In genomic region chr22:19648419-19648929, GRCh38 we compare ENCODE assay signal across 1 cellular context.
TF ChIP-seq lines count a peak whose summit lies in the region.

No MANE protein-coding gene starts in this region.

TF ChIP-seq in K562, 482 proteins besides CTCF, POLR2A, EP300 and RAD21 (continued from another document and continues in another):
- TF ChIP-seq CREB3 (tag; conservative IDR thresholded peaks at IDR 0.05; ENCODE audit: low read depth) (no peak), SRF (CRISPR knock-in tag; IDR thresholded peaks at IDR 0.05) (no peak), E4F1 (CRISPR knock-in tag; IDR thresholded peaks at IDR 0.05; ENCODE audit: borderline replicate concordance) (no peak), ZNF507 (tag; conservative IDR thresholded peaks at IDR 0.05) (no peak), ZNF253 (CRISPR knock-in tag; conservative IDR thresholded peaks at IDR 0.05) (no peak), ARHGAP35 (IDR thresholded peaks at IDR 0.05; ENCODE audit: partially characterized antibody) (peak; percentile 69), SMAD1 (IDR thresholded peaks at IDR 0.05; ENCODE audit: low read depth, low read length, partially characterized antibody) (no peak), PHF20 (IDR thresholded peaks at IDR 0.05; ENCODE audit: partially characterized antibody) (no peak), ZNF384 (IDR thresholded peaks at IDR 0.05; ENCODE audit: low read depth, low read length) (peak; percentile 26; the same call in 1 of the 2 replicates), E2F5 (CRISPR knock-in tag; IDR thresholded peaks at IDR 0.05) (no peak), GTF2B (IDR thresholded peaks at IDR 0.05; ENCODE audit: extremely low read depth, insufficient read length) (no peak), CHCHD3 (CRISPR knock-in tag; IDR thresholded peaks at IDR 0.05) (no peak), LCOR (CRISPR knock-in tag; IDR thresholded peaks at IDR 0.05) (no peak), U2AF2 (optimal IDR thresholded peaks at IDR 0.05; ENCODE audit: low read depth, low read length) (no peak), STAT6 (CRISPR knock-in tag; IDR thresholded peaks at IDR 0.05) (no peak), ZNF318 (IDR thresholded peaks at IDR 0.05; ENCODE audit: borderline replicate concordance in 1 of 2, low read depth in 1 of 2) (peak in 1 of 2 experiments; percentile 30; a peak in 2 of 4 replicates), BMI1 (IDR thresholded peaks at IDR 0.05; ENCODE audit: low read length) (peak; percentile 16; the same call in 1 of the 2 replicates), CCNT2 (IDR thresholded peaks at IDR 0.05; ENCODE audit: borderline replicate concordance, extremely low read depth, insufficient read length, low read depth, low read length) (no peak), ETV5 (CRISPR knock-in tag; IDR thresholded peaks at IDR 0.05; ENCODE audit: low read depth) (no peak), ZNF124 (CRISPR knock-in tag; IDR thresholded peaks at IDR 0.05) (no peak), IRF2 (CRISPR knock-in tag; IDR thresholded peaks at IDR 0.05) (no peak), KDM5B (IDR thresholded peaks at IDR 0.05; ENCODE audit: insufficient replicate concordance, low read depth, low read length) (no peak), STAT5B (CRISPR knock-in tag; IDR thresholded peaks at IDR 0.05) (no peak), EP400 (IDR thresholded peaks at IDR 0.05) (0 out of 2 replicates have a peak, but pooled peaks have one; percentile 43), ZBTB26 (CRISPR knock-in tag; IDR thresholded peaks at IDR 0.05) (0 out of 2 replicates have a peak, but pooled peaks have one; percentile 67)
- TF ChIP-seq, protein P1, sequence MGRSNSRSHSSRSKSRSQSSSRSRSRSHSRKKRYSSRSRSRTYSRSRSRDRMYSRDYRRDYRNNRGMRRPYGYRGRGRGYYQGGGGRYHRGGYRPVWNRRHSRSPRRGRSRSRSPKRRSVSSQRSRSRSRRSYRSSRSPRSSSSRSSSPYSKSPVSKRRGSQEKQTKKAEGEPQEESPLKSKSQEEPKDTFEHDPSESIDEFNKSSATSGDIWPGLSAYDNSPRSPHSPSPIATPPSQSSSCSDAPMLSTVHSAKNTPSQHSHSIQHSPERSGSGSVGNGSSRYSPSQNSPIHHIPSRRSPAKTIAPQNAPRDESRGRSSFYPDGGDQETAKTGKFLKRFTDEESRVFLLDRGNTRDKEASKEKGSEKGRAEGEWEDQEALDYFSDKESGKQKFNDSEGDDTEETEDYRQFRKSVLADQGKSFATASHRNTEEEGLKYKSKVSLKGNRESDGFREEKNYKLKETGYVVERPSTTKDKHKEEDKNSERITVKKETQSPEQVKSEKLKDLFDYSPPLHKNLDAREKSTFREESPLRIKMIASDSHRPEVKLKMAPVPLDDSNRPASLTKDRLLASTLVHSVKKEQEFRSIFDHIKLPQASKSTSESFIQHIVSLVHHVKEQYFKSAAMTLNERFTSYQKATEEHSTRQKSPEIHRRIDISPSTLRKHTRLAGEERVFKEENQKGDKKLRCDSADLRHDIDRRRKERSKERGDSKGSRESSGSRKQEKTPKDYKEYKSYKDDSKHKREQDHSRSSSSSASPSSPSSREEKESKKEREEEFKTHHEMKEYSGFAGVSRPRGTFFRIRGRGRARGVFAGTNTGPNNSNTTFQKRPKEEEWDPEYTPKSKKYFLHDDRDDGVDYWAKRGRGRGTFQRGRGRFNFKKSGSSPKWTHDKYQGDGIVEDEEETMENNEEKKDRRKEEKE (IDR thresholded peaks at IDR 0.05; ENCODE audit: borderline replicate concordance in 1 of 2, control insufficient read depth in 1 of 2, low read depth in 2 of 2, low read length in 1 of 2): peak in 1 of 2 experiments; percentile 65; a peak in 1 of 4 replicates
- TF ChIP-seq, protein P2, sequence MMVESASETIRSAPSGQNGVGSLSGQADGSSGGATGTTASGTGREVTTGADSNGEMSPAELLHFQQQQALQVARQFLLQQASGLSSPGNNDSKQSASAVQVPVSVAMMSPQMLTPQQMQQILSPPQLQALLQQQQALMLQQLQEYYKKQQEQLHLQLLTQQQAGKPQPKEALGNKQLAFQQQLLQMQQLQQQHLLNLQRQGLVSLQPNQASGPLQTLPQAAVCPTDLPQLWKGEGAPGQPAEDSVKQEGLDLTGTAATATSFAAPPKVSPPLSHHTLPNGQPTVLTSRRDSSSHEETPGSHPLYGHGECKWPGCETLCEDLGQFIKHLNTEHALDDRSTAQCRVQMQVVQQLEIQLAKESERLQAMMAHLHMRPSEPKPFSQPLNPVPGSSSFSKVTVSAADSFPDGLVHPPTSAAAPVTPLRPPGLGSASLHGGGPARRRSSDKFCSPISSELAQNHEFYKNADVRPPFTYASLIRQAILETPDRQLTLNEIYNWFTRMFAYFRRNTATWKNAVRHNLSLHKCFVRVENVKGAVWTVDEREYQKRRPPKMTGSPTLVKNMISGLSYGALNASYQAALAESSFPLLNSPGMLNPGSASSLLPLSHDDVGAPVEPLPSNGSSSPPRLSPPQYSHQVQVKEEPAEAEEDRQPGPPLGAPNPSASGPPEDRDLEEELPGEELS (CRISPR knock-in tag; IDR thresholded peaks at IDR 0.05; ENCODE audit: borderline replicate concordance): no peak
- TF ChIP-seq, protein P3, sequence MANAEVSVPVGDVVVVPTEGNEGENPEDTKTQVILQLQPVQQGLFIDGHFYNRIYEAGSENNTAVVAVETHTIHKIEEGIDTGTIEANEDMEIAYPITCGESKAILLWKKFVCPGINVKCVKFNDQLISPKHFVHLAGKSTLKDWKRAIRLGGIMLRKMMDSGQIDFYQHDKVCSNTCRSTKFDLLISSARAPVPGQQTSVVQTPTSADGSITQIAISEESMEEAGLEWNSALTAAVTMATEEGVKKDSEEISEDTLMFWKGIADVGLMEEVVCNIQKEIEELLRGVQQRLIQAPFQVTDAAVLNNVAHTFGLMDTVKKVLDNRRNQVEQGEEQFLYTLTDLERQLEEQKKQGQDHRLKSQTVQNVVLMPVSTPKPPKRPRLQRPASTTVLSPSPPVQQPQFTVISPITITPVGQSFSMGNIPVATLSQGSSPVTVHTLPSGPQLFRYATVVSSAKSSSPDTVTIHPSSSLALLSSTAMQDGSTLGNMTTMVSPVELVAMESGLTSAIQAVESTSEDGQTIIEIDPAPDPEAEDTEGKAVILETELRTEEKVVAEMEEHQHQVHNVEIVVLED (CRISPR knock-in tag; IDR thresholded peaks at IDR 0.05): no peak
